Comparison of ENCODE assay signal across 2 cellular contexts in the genomic region with DNA sequence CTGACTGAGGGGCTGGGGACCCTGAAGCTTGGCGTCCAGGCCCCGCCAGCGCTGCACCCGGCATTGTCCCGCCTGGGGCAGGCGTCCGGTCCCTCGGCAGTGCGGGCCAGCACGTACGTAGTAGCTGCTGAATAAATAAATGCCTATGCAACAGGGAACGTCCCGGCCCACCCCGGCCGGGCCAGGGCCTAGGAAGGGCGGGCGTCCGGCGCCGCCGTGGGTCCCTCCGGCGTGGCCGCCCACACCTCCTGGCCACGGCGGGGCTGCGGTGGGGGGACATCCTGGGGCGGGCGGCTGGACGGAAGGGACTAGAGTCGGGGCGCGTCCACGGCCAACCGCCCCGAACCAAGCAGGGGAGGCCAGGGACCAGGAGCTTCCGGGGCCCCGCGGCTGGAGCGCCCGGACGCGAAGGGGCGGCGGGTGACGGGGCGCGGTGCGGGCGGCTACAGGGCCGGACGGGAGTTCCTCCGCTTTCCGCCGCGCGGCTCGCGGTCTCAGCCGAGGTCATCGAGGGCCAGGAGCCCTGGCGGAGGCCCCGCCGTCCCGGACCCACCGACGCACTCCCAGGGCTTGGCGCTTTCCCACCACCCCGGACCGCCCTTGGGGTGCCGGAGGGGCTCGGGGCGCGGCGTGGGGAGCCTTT.
TF ChIP-seq lines count a peak whose summit lies in the region.

No MANE protein-coding gene starts in this region.

TF ChIP-seq in HEK293, 187 proteins besides CTCF, POLR2A, EP300 and RAD21 (continued from another document):
- TF ChIP-seq ZBTB48 (tag by site-specific recombination; IDR thresholded peaks at IDR 0.05) (no peak), ZNF23 (tag by site-specific recombination; IDR thresholded peaks at IDR 0.05; ENCODE audit: borderline replicate concordance) (no peak), ZNF596 (tag by site-specific recombination; IDR thresholded peaks at IDR 0.05) (no peak), ZNF610 (tag by site-specific recombination; IDR thresholded peaks at IDR 0.05; ENCODE audit: borderline replicate concordance) (no peak), ZNF707 (tag by site-specific recombination; IDR thresholded peaks at IDR 0.05) (no peak), ZNF211 (tag by site-specific recombination; IDR thresholded peaks at IDR 0.05; ENCODE audit: low read depth) (no peak), ZNF624 (tag by site-specific recombination; IDR thresholded peaks at IDR 0.05) (no peak), ZBTB1 (tag by site-specific recombination; IDR thresholded peaks at IDR 0.05) (no peak), ZNF350 (tag by site-specific recombination; IDR thresholded peaks at IDR 0.05) (no peak), ZNF433 (tag by site-specific recombination; IDR thresholded peaks at IDR 0.05; ENCODE audit: low read depth) (no peak), ZNF623 (tag by site-specific recombination; IDR thresholded peaks at IDR 0.05) (no peak), ZNF521 (tag by site-specific recombination; IDR thresholded peaks at IDR 0.05) (no peak)
- TF ChIP-seq, protein P1, sequence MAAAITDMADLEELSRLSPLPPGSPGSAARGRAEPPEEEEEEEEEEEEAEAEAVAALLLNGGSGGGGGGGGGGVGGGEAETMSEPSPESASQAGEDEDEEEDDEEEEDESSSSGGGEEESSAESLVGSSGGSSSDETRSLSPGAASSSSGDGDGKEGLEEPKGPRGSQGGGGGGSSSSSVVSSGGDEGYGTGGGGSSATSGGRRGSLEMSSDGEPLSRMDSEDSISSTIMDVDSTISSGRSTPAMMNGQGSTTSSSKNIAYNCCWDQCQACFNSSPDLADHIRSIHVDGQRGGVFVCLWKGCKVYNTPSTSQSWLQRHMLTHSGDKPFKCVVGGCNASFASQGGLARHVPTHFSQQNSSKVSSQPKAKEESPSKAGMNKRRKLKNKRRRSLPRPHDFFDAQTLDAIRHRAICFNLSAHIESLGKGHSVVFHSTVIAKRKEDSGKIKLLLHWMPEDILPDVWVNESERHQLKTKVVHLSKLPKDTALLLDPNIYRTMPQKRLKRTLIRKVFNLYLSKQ (tag by site-specific recombination; IDR thresholded peaks at IDR 0.05; ENCODE audit: borderline replicate concordance): no peak
- TF ChIP-seq, protein P2, sequence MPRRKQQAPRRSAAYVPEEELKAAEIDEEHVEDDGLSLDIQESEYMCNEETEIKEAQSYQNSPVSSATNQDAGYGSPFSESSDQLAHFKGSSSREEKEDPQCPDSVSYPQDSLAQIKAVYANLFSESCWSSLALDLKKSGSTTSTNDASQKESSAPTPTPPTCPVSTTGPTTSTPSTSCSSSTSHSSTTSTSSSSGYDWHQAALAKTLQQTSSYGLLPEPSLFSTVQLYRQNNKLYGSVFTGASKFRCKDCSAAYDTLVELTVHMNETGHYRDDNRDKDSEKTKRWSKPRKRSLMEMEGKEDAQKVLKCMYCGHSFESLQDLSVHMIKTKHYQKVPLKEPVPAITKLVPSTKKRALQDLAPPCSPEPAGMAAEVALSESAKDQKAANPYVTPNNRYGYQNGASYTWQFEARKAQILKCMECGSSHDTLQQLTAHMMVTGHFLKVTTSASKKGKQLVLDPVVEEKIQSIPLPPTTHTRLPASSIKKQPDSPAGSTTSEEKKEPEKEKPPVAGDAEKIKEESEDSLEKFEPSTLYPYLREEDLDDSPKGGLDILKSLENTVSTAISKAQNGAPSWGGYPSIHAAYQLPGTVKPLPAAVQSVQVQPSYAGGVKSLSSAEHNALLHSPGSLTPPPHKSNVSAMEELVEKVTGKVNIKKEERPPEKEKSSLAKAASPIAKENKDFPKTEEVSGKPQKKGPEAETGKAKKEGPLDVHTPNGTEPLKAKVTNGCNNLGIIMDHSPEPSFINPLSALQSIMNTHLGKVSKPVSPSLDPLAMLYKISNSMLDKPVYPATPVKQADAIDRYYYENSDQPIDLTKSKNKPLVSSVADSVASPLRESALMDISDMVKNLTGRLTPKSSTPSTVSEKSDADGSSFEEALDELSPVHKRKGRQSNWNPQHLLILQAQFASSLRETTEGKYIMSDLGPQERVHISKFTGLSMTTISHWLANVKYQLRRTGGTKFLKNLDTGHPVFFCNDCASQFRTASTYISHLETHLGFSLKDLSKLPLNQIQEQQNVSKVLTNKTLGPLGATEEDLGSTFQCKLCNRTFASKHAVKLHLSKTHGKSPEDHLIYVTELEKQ (tag by site-specific recombination; IDR thresholded peaks at IDR 0.05; ENCODE audit: borderline replicate concordance): no peak

TF ChIP-seq in K562, 482 proteins besides CTCF, POLR2A, EP300 and RAD21 (continued from another document and continues in another):
- TF ChIP-seq KLF1 (tag; IDR thresholded peaks at IDR 0.05) (0 out of 2 replicates have a peak, but pooled peaks have one; percentile 27), AFF1 (IDR thresholded peaks at IDR 0.05; ENCODE audit: low read depth in 1 of 2, partially characterized antibody in 2 of 2) (no peak), PURB (CRISPR knock-in tag; IDR thresholded peaks at IDR 0.05; ENCODE audit: low read depth) (no peak), ZNF431 (CRISPR knock-in tag; IDR thresholded peaks at IDR 0.05) (0 out of 2 replicates have a peak, but pooled peaks have one; percentile 50), NCOA6 (IDR thresholded peaks at IDR 0.05) (peak; percentile 41; the same call in 1 of the 2 replicates), ZZZ3 (IDR thresholded peaks at IDR 0.05) (no peak), SNRNP70 (optimal IDR thresholded peaks at IDR 0.05; ENCODE audit: low read depth, low read length) (no peak), GABPB1 (CRISPR knock-in tag; IDR thresholded peaks at IDR 0.05) (no peak), ZNF740 (CRISPR knock-in tag; IDR thresholded peaks at IDR 0.05) (peak; percentile 61; the same call in 1 of the 2 replicates), ZNF740 (tag; IDR thresholded peaks at IDR 0.05) (no peak), PRPF4 (IDR thresholded peaks at IDR 0.05; ENCODE audit: insufficient read depth, low read depth, low read length, poor library complexity, severe bottlenecking) (peak; percentile 0), BRD4 (IDR thresholded peaks at IDR 0.05) (no peak; the same call in 1 of the 2 replicates)
- TF ChIP-seq, protein P3, sequence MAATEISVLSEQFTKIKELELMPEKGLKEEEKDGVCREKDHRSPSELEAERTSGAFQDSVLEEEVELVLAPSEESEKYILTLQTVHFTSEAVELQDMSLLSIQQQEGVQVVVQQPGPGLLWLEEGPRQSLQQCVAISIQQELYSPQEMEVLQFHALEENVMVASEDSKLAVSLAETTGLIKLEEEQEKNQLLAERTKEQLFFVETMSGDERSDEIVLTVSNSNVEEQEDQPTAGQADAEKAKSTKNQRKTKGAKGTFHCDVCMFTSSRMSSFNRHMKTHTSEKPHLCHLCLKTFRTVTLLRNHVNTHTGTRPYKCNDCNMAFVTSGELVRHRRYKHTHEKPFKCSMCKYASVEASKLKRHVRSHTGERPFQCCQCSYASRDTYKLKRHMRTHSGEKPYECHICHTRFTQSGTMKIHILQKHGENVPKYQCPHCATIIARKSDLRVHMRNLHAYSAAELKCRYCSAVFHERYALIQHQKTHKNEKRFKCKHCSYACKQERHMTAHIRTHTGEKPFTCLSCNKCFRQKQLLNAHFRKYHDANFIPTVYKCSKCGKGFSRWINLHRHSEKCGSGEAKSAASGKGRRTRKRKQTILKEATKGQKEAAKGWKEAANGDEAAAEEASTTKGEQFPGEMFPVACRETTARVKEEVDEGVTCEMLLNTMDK (IDR thresholded peaks at IDR 0.05; ENCODE audit: borderline replicate concordance, insufficient read depth, low read depth, low read length, poor library complexity, severe bottlenecking): no peak
- TF ChIP-seq, protein P4, sequence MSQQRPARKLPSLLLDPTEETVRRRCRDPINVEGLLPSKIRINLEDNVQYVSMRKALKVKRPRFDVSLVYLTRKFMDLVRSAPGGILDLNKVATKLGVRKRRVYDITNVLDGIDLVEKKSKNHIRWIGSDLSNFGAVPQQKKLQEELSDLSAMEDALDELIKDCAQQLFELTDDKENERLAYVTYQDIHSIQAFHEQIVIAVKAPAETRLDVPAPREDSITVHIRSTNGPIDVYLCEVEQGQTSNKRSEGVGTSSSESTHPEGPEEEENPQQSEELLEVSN (IDR thresholded peaks at IDR 0.05; ENCODE audit: borderline replicate concordance in 1 of 2, extremely low read depth in 1 of 2, insufficient read depth in 1 of 2, insufficient read length in 1 of 2, low read depth in 1 of 2, low read length in 1 of 2, poor library complexity in 1 of 2, severe bottlenecking in 1 of 2): peak in 1 of 2 experiments; percentile 62
- TF ChIP-seq, protein P5, sequence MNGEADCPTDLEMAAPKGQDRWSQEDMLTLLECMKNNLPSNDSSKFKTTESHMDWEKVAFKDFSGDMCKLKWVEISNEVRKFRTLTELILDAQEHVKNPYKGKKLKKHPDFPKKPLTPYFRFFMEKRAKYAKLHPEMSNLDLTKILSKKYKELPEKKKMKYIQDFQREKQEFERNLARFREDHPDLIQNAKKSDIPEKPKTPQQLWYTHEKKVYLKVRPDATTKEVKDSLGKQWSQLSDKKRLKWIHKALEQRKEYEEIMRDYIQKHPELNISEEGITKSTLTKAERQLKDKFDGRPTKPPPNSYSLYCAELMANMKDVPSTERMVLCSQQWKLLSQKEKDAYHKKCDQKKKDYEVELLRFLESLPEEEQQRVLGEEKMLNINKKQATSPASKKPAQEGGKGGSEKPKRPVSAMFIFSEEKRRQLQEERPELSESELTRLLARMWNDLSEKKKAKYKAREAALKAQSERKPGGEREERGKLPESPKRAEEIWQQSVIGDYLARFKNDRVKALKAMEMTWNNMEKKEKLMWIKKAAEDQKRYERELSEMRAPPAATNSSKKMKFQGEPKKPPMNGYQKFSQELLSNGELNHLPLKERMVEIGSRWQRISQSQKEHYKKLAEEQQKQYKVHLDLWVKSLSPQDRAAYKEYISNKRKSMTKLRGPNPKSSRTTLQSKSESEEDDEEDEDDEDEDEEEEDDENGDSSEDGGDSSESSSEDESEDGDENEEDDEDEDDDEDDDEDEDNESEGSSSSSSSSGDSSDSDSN (IDR thresholded peaks at IDR 0.05; ENCODE audit: borderline replicate concordance in 1 of 2, low read depth in 2 of 2, low read length in 2 of 2): peak; percentile 56 to 82; a peak in 3 of 4 replicates
- TF ChIP-seq, protein P6, sequence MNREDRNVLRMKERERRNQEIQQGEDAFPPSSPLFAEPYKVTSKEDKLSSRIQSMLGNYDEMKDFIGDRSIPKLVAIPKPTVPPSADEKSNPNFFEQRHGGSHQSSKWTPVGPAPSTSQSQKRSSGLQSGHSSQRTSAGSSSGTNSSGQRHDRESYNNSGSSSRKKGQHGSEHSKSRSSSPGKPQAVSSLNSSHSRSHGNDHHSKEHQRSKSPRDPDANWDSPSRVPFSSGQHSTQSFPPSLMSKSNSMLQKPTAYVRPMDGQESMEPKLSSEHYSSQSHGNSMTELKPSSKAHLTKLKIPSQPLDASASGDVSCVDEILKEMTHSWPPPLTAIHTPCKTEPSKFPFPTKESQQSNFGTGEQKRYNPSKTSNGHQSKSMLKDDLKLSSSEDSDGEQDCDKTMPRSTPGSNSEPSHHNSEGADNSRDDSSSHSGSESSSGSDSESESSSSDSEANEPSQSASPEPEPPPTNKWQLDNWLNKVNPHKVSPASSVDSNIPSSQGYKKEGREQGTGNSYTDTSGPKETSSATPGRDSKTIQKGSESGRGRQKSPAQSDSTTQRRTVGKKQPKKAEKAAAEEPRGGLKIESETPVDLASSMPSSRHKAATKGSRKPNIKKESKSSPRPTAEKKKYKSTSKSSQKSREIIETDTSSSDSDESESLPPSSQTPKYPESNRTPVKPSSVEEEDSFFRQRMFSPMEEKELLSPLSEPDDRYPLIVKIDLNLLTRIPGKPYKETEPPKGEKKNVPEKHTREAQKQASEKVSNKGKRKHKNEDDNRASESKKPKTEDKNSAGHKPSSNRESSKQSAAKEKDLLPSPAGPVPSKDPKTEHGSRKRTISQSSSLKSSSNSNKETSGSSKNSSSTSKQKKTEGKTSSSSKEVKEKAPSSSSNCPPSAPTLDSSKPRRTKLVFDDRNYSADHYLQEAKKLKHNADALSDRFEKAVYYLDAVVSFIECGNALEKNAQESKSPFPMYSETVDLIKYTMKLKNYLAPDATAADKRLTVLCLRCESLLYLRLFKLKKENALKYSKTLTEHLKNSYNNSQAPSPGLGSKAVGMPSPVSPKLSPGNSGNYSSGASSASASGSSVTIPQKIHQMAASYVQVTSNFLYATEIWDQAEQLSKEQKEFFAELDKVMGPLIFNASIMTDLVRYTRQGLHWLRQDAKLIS (CRISPR knock-in tag; IDR thresholded peaks at IDR 0.05): peak; percentile 57; the same call in 1 of the 2 replicates
